ENCODE assay signal across 25 cellular contexts in genomic region chr11:119678351-119678750, GRCh38.
"Had no signal": no experiment of that assay in that cellular context is flagged by ENCODE, and none has a peak within 500 bp of the region (broad histone marks: within the 10 kb centered on the region; RNA-seq: fewer than 3 reads in every experiment).

No MANE protein-coding gene starts in this region.

- H3K4me1 ChIP-seq: colonic mucosa had no signal

- H3K9me3 Mint-ChIP-seq: dendritic cell treated with granulocyte-macrophage colony-stimulating factor and Interleukin-4, amounts not matched to agents 40 ng/mL and 50 ng/mL, for 4 days; effector memory CD8-positive, alpha-beta T cell; mesothelial cell of epicardium; naive thymus-derived CD8-positive, alpha-beta T cell had no signal

- H3K4me2 ChIP-seq: hepatocyte had no signal

- H3K27me3 ChIP-seq: colonic mucosa, esophagus muscularis mucosa, foreskin keratinocyte, gastroesophageal sphincter, heart left ventricle, hepatocyte, left lung had no signal

- ATAC-seq: effector memory CD8-positive, alpha-beta T cell; foreskin keratinocyte; gastroesophageal sphincter; heart left ventricle; left cardiac atrium; left lung; left ventricle myocardium superior; lower lobe of right lung; mucosa of descending colon; naive thymus-derived CD8-positive, alpha-beta T cell had no signal

- FAIRE-seq: endometrium, frontal cortex, islet of Langerhans, keratinocyte had no signal

- DNase-seq: colonic mucosa; cortex of kidney; effector CD8-positive, alpha-beta T cell; effector memory CD8-positive, alpha-beta T cell; endodermal cell; foreskin keratinocyte; heart left ventricle; hypothalamus; left cardiac atrium; left ventricle myocardium superior; lower lobe of right lung; mesenchymal stem cell; mucosa of descending colon; naive B cell; naive thymus-derived CD8-positive, alpha-beta T cell had no signal

- H3K4me3 ChIP-seq: colonic mucosa, esophagus muscularis mucosa, gastroesophageal sphincter, heart left ventricle, hepatocyte, left lung, lower lobe of right lung, mucosa of descending colon had no signal

- H3K27ac ChIP-seq: colonic mucosa, esophagus muscularis mucosa, foreskin keratinocyte, gastroesophageal sphincter, heart left ventricle, hepatocyte, left lung, lower lobe of right lung had no signal

- H3K27ac Mint-ChIP-seq: dendritic cell treated with granulocyte-macrophage colony-stimulating factor and Interleukin-4, amounts not matched to agents 40 ng/mL and 50 ng/mL, for 4 days; effector memory CD8-positive, alpha-beta T cell; endodermal cell; mesothelial cell of epicardium; naive thymus-derived CD8-positive, alpha-beta T cell had no signal

- H3K9me3 ChIP-seq: colonic mucosa, esophagus muscularis mucosa, gastroesophageal sphincter, heart left ventricle, left lung, lower lobe of right lung, mucosa of descending colon had no signal

- H3K36me3 ChIP-seq: colonic mucosa, lower lobe of right lung had no signal
